ENCODE assay signal across 1 cellular context in genomic region chr20:49982346-49983122, GRCh38.
TF ChIP-seq lines count a peak whose summit lies in the region.

TSS of gene SNAI1 (plus strand) at chr20:49982980. CDS start at chr20:49983060, 80 bp downstream.

TF ChIP-seq in HepG2, 621 proteins besides CTCF, POLR2A, EP300 and RAD21 (continued from another document and continues in another):
- TF ChIP-seq ATF6 (CRISPR knock-in tag; conservative IDR thresholded peaks at IDR 0.05) (peak; percentile 87; the same call in 1 of the 2 replicates), EED (CRISPR knock-in tag; IDR thresholded peaks at IDR 0.05) (no peak; the same call in 1 of the 2 replicates), MTA3 (CRISPR knock-in tag; IDR thresholded peaks at IDR 0.05) (0 out of 2 replicates have a peak, but pooled peaks have one; percentile 8), NR2C2 (CRISPR knock-in tag; IDR thresholded peaks at IDR 0.05; ENCODE audit: borderline replicate concordance) (peak; percentile 46; the same call in 1 of the 2 replicates), TOPORS (CRISPR knock-in tag; IDR thresholded peaks at IDR 0.05) (no peak), ZNF652 (CRISPR knock-in tag; IDR thresholded peaks at IDR 0.05; ENCODE audit: borderline replicate concordance, low read depth) (no peak; the same call in 1 of the 2 replicates), ZNF326 (CRISPR knock-in tag; IDR thresholded peaks at IDR 0.05; ENCODE audit: borderline replicate concordance) (peak; percentile 78; the same call in 1 of the 2 replicates), ZFP62 (CRISPR knock-in tag; IDR thresholded peaks at IDR 0.05) (no peak), REXO4 (CRISPR knock-in tag; IDR thresholded peaks at IDR 0.05; ENCODE audit: borderline replicate concordance) (peak; percentile 98; the same call in 1 of the 2 replicates), NFE2L2 (IDR thresholded peaks at IDR 0.05; ENCODE audit: low read length) (no peak), SNAPC2 (CRISPR knock-in tag; IDR thresholded peaks at IDR 0.05) (no peak; the same call in 1 of the 2 replicates), ZNF816 (CRISPR knock-in tag; IDR thresholded peaks at IDR 0.05; ENCODE audit: borderline replicate concordance) (no peak; the same call in 1 of the 2 replicates), MXD4 (CRISPR knock-in tag; IDR thresholded peaks at IDR 0.05) (peak; percentile 85), IRF1 (CRISPR knock-in tag; IDR thresholded peaks at IDR 0.05; ENCODE audit: low read depth) (no peak; the same call in 1 of the 2 replicates), MXD1 (CRISPR knock-in tag; IDR thresholded peaks at IDR 0.05) (peak; percentile 92)
- TF ChIP-seq, protein P1, sequence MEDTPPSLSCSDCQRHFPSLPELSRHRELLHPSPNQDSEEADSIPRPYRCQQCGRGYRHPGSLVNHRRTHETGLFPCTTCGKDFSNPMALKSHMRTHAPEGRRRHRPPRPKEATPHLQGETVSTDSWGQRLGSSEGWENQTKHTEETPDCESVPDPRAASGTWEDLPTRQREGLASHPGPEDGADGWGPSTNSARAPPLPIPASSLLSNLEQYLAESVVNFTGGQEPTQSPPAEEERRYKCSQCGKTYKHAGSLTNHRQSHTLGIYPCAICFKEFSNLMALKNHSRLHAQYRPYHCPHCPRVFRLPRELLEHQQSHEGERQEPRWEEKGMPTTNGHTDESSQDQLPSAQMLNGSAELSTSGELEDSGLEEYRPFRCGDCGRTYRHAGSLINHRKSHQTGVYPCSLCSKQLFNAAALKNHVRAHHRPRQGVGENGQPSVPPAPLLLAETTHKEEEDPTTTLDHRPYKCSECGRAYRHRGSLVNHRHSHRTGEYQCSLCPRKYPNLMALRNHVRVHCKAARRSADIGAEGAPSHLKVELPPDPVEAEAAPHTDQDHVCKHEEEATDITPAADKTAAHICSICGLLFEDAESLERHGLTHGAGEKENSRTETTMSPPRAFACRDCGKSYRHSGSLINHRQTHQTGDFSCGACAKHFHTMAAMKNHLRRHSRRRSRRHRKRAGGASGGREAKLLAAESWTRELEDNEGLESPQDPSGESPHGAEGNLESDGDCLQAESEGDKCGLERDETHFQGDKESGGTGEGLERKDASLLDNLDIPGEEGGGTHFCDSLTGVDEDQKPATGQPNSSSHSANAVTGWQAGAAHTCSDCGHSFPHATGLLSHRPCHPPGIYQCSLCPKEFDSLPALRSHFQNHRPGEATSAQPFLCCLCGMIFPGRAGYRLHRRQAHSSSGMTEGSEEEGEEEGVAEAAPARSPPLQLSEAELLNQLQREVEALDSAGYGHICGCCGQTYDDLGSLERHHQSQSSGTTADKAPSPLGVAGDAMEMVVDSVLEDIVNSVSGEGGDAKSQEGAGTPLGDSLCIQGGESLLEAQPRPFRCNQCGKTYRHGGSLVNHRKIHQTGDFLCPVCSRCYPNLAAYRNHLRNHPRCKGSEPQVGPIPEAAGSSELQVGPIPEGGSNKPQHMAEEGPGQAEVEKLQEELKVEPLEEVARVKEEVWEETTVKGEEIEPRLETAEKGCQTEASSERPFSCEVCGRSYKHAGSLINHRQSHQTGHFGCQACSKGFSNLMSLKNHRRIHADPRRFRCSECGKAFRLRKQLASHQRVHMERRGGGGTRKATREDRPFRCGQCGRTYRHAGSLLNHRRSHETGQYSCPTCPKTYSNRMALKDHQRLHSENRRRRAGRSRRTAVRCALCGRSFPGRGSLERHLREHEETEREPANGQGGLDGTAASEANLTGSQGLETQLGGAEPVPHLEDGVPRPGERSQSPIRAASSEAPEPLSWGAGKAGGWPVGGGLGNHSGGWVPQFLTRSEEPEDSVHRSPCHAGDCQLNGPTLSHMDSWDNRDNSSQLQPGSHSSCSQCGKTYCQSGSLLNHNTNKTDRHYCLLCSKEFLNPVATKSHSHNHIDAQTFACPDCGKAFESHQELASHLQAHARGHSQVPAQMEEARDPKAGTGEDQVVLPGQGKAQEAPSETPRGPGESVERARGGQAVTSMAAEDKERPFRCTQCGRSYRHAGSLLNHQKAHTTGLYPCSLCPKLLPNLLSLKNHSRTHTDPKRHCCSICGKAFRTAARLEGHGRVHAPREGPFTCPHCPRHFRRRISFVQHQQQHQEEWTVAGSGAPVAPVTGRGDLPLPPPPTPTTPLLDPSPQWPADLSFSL (CRISPR knock-in tag; IDR thresholded peaks at IDR 0.05), result no peak
- TF ChIP-seq, protein P2, sequence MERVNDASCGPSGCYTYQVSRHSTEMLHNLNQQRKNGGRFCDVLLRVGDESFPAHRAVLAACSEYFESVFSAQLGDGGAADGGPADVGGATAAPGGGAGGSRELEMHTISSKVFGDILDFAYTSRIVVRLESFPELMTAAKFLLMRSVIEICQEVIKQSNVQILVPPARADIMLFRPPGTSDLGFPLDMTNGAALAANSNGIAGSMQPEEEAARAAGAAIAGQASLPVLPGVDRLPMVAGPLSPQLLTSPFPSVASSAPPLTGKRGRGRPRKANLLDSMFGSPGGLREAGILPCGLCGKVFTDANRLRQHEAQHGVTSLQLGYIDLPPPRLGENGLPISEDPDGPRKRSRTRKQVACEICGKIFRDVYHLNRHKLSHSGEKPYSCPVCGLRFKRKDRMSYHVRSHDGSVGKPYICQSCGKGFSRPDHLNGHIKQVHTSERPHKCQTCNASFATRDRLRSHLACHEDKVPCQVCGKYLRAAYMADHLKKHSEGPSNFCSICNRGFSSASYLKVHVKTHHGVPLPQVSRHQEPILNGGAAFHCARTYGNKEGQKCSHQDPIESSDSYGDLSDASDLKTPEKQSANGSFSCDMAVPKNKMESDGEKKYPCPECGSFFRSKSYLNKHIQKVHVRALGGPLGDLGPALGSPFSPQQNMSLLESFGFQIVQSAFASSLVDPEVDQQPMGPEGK (CRISPR knock-in tag; IDR thresholded peaks at IDR 0.05), result peak; percentile 99
- TF ChIP-seq, protein P3, sequence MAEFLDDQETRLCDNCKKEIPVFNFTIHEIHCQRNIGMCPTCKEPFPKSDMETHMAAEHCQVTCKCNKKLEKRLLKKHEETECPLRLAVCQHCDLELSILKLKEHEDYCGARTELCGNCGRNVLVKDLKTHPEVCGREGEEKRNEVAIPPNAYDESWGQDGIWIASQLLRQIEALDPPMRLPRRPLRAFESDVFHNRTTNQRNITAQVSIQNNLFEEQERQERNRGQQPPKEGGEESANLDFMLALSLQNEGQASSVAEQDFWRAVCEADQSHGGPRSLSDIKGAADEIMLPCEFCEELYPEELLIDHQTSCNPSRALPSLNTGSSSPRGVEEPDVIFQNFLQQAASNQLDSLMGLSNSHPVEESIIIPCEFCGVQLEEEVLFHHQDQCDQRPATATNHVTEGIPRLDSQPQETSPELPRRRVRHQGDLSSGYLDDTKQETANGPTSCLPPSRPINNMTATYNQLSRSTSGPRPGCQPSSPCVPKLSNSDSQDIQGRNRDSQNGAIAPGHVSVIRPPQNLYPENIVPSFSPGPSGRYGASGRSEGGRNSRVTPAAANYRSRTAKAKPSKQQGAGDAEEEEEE (CRISPR knock-in tag; IDR thresholded peaks at IDR 0.05; ENCODE audit: borderline replicate concordance), result peak; percentile 62; the same call in 1 of the 2 replicates
- TF ChIP-seq, protein P4, sequence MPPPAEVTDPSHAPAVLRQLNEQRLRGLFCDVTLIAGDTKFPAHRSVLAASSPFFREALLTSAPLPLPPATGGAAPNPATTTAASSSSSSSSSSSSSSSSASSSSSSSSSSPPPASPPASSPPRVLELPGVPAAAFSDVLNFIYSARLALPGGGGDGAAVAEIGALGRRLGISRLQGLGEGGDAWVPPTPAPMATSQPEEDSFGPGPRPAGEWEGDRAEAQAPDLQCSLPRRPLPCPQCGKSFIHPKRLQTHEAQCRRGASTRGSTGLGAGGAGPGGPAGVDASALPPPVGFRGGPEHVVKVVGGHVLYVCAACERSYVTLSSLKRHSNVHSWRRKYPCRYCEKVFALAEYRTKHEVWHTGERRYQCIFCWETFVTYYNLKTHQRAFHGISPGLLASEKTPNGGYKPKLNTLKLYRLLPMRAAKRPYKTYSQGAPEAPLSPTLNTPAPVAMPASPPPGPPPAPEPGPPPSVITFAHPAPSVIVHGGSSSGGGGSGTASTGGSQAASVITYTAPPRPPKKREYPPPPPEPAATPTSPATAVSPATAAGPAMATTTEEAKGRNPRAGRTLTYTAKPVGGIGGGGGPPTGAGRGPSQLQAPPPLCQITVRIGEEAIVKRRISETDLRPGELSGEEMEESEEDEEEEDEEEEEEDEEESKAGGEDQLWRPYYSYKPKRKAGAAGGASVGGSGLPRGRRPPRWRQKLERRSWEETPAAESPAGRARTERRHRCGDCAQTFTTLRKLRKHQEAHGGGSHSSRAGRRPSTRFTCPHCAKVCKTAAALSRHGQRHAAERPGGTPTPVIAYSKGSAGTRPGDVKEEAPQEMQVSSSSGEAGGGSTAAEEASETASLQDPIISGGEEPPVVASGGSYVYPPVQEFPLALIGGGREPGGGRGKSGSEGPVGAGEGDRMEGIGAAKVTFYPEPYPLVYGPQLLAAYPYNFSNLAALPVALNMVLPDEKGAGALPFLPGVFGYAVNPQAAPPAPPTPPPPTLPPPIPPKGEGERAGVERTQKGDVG (CRISPR knock-in tag; IDR thresholded peaks at IDR 0.05; ENCODE audit: borderline replicate concordance), result peak; percentile 60
- TF ChIP-seq, protein P5, sequence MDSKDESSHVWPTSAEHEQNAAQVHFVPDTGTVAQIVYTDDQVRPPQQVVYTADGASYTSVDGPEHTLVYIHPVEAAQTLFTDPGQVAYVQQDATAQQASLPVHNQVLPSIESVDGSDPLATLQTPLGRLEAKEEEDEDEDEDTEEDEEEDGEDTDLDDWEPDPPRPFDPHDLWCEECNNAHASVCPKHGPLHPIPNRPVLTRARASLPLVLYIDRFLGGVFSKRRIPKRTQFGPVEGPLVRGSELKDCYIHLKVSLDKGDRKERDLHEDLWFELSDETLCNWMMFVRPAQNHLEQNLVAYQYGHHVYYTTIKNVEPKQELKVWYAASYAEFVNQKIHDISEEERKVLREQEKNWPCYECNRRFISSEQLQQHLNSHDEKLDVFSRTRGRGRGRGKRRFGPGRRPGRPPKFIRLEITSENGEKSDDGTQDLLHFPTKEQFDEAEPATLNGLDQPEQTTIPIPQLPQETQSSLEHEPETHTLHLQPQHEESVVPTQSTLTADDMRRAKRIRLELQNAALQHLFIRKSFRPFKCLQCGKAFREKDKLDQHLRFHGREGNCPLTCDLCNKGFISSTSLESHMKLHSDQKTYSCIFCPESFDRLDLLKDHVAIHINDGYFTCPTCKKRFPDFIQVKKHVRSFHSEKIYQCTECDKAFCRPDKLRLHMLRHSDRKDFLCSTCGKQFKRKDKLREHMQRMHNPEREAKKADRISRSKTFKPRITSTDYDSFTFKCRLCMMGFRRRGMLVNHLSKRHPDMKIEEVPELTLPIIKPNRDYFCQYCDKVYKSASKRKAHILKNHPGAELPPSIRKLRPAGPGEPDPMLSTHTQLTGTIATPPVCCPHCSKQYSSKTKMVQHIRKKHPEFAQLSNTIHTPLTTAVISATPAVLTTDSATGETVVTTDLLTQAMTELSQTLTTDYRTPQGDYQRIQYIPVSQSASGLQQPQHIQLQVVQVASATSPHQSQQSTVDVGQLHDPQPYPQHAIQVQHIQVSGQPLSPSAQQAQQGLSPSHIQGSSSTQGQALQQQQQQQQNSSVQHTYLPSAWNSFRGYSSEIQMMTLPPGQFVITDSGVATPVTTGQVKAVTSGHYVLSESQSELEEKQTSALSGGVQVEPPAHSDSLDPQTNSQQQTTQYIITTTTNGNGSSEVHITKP (CRISPR knock-in tag; IDR thresholded peaks at IDR 0.05; ENCODE audit: low read depth), result 0 out of 2 replicates have a peak, but pooled peaks have one; percentile 43
- TF ChIP-seq, protein P6, sequence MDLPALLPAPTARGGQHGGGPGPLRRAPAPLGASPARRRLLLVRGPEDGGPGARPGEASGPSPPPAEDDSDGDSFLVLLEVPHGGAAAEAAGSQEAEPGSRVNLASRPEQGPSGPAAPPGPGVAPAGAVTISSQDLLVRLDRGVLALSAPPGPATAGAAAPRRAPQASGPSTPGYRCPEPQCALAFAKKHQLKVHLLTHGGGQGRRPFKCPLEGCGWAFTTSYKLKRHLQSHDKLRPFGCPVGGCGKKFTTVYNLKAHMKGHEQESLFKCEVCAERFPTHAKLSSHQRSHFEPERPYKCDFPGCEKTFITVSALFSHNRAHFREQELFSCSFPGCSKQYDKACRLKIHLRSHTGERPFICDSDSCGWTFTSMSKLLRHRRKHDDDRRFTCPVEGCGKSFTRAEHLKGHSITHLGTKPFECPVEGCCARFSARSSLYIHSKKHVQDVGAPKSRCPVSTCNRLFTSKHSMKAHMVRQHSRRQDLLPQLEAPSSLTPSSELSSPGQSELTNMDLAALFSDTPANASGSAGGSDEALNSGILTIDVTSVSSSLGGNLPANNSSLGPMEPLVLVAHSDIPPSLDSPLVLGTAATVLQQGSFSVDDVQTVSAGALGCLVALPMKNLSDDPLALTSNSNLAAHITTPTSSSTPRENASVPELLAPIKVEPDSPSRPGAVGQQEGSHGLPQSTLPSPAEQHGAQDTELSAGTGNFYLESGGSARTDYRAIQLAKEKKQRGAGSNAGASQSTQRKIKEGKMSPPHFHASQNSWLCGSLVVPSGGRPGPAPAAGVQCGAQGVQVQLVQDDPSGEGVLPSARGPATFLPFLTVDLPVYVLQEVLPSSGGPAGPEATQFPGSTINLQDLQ (CRISPR knock-in tag; IDR thresholded peaks at IDR 0.05), result no peak
